In the genomic region with DNA sequence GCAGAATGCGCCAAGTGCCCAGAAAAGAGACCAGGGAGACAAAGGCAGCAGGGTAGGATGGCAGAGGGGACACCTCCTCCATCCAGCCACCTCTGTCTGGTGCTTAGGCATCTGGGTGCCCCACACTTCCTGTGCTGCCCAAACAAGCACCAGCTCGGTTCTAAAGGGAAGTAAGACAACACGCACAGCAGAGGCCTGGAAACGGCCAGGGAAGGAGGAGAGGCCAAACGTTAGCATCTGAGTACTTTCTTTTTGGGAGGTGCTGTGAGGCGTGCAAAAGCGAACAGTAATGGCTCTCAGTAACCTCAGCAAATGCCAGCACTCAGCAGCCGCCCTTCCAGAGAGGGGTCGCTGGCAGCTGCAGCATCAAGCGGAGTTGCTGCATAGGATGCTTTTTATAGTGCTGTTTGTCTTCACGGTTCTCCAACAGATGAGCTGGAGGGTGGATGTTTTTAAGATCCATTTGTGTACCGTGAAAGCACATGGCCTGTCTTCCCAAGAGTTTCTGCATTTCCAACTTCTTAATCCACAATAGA, we compare ENCODE assay signal across 8 cellular contexts.
DNase-seq lines count a peak whose midpoint lies in the region; ATAC-seq and TF ChIP-seq lines count a peak whose summit lies in the region.

No MANE protein-coding gene starts in this region.

- H3K27ac ChIP-seq in BLaER1: peak overlapping the region; percentile 90
- H3K27ac ChIP-seq in GM23248: peak overlapping the region; percentile 93
- no peak overlapping the region for H3K27ac ChIP-seq in brain microvascular endothelial cell
- no peak overlapping the region for H3K27ac ChIP-seq in testis

- H3K9me3 ChIP-seq in BLaER1: no peaks in the 10 kb centered on the region
- no peaks in the 10 kb centered on the region for H3K9me3 ChIP-seq in GM23248 (ENCODE audit: low read depth)
- no peaks in the 10 kb centered on the region for H3K9me3 ChIP-seq in mucosa of stomach (ENCODE audit: control insufficient read depth, low read length)
- H3K9me3 ChIP-seq in testis: no peaks in the 10 kb centered on the region

- peak; percentile 68 for DNase-seq in GM23248
- peak; percentile 36 for DNase-seq in activated CD8-positive, alpha-beta T cell treated with anti-CD3 and anti-CD28 coated beads, Interleukin-2, amount 10 ng/mL, durations not matched to agents 7 days and 5 days
- no peak for DNase-seq in brain microvascular endothelial cell
- no peak for DNase-seq in testis
- no peak for DNase-seq in foreskin melanocyte

- no peaks in the 10 kb centered on the region for H4K20me1 ChIP-seq in BLaER1
- no peaks in the 10 kb centered on the region for H4K20me1 ChIP-seq in GM23248 (ENCODE audit: insufficient read depth)

- no peak for TF ChIP-seq CTCF in brain microvascular endothelial cell (IDR thresholded peaks at IDR 0.05; ENCODE audit: low read depth, low read length, missing control alignments)
- TF ChIP-seq CTCF in testis (IDR thresholded peaks at IDR 0.05): no peak

- peaks cover 11% of the 10 kb centered on the region for H3F3A ChIP-seq in GM23248 (ENCODE audit: insufficient read depth)

- H3K9me2 ChIP-seq in GM23248 (ENCODE audit: insufficient read depth): no peaks in the 10 kb centered on the region

- peak overlapping the region; percentile 15 for H3K4me3 Mint-ChIP-seq in activated CD8-positive, alpha-beta T cell treated with anti-CD3 and anti-CD28 coated beads, Interleukin-2, amount 10 ng/mL, durations not matched to agents 7 days and 5 days

- no peak for TF ChIP-seq POLR2A in testis (IDR thresholded peaks at IDR 0.05)

- WGBS in GM23248 (ENCODE audit: low coverage in 1 of 2, low lambda C conversion rate in 2 of 2, missing lambda C conversion rate in 2 of 2), 2 experiments: 13 to 15% methylated on average over 12 of the region's 12 CpGs
- 61 to 67% methylated on average over 12 of the region's 12 CpGs for WGBS in testis, 2 donors

- H3K9me3 Mint-ChIP-seq in activated CD8-positive, alpha-beta T cell treated with anti-CD3 and anti-CD28 coated beads, Interleukin-2, amount 10 ng/mL, durations not matched to agents 7 days and 5 days (ENCODE audit: insufficient read depth): no peaks in the 10 kb centered on the region

- in situ Hi-C loops in GM23248 (cut with MboI) (no loop called here), brain microvascular endothelial cell (cut with HindIII; ENCODE audit: low pct_ligation_motif_present, low sequenced_read_pairs) (loop anchor here (25.0 kb wide), 1 partner anchor 524 kb away; no protein-coding TSS in a partner anchor)

- peaks cover 3% of the 10 kb centered on the region for H3K36me3 Mint-ChIP-seq in activated CD8-positive, alpha-beta T cell treated with anti-CD3 and anti-CD28 coated beads, Interleukin-2, amount 10 ng/mL, durations not matched to agents 7 days and 5 days (ENCODE audit: low read depth)

- H3K4me1 Mint-ChIP-seq in activated CD8-positive, alpha-beta T cell treated with anti-CD3 and anti-CD28 coated beads, Interleukin-2, amount 10 ng/mL, durations not matched to agents 7 days and 5 days (ENCODE audit: low read depth): peaks cover 45% of the 10 kb centered on the region

- H3K9ac ChIP-seq in BLaER1 (peak overlapping the region; percentile 72), GM23248 (peak overlapping the region; percentile 87), mucosa of stomach (ENCODE audit: low read length) (peak overlapping the region; percentile 64)

- ATAC-seq in activated CD8-positive, alpha-beta T cell treated with anti-CD3 and anti-CD28 coated beads, Interleukin-2, amount 10 ng/mL, durations not matched to agents 7 days and 5 days: peak; percentile 56
- no peak for ATAC-seq in GM21717 (IDR thresholded peaks at IDR 0.05; ENCODE audit: unreplicated experiment)

- no peaks in the 10 kb centered on the region for H3K27me3 ChIP-seq in BLaER1
- H3K27me3 ChIP-seq in GM23248 (replicated peaks; ENCODE audit: insufficient read depth): no peaks in the 10 kb centered on the region
- no peaks in the 10 kb centered on the region for H3K27me3 ChIP-seq in mucosa of stomach (ENCODE audit: control insufficient read depth, insufficient read depth, low read length)
- H3K27me3 ChIP-seq in brain microvascular endothelial cell (replicated peaks): no peaks in the 10 kb centered on the region
- no peaks in the 10 kb centered on the region for H3K27me3 ChIP-seq in testis

- intact Hi-C loops in testis (cut with DNase I; ENCODE audit: low total_unique reads): no loop called here

- H3K27ac Mint-ChIP-seq in activated CD8-positive, alpha-beta T cell treated with anti-CD3 and anti-CD28 coated beads, Interleukin-2, amount 10 ng/mL, durations not matched to agents 7 days and 5 days: peak overlapping the region; percentile 88

- no peaks in the 10 kb centered on the region for H3K36me3 ChIP-seq in BLaER1
- H3K36me3 ChIP-seq in GM23248 (ENCODE audit: low read depth): no peaks in the 10 kb centered on the region
- no peaks in the 10 kb centered on the region for H3K36me3 ChIP-seq in mucosa of stomach (ENCODE audit: control insufficient read depth, insufficient read depth, low read length)
- no peaks in the 10 kb centered on the region for H3K36me3 ChIP-seq in brain microvascular endothelial cell (replicated peaks)
- H3K36me3 ChIP-seq in testis (ENCODE audit: low read depth, missing control alignments): no peaks in the 10 kb centered on the region

- H3K79me2 ChIP-seq in GM23248 (ENCODE audit: insufficient read depth): no peaks in the 10 kb centered on the region

- H3K4me2 ChIP-seq in BLaER1: peak overlapping the region; percentile 94
- H3K4me2 ChIP-seq in GM23248 (ENCODE audit: unreplicated experiment): peak overlapping the region; percentile 88

- H3K4me1 ChIP-seq in BLaER1: peaks cover 78% of the 10 kb centered on the region
- peaks cover 22% of the 10 kb centered on the region for H3K4me1 ChIP-seq in GM23248 (ENCODE audit: insufficient read depth)
- H3K4me1 ChIP-seq in mucosa of stomach (ENCODE audit: control insufficient read depth, insufficient read depth, low read length): peaks cover 35% of the 10 kb centered on the region
- peaks cover 3% of the 10 kb centered on the region for H3K4me1 ChIP-seq in testis

- CTCF ChIA-PET in activated CD8-positive, alpha-beta T cell treated with anti-CD3 and anti-CD28 coated beads, Interleukin-2, amount 10 ng/mL, durations not matched to agents 7 days and 5 days (lab: Charles Lee): interaction anchor here (0.8 to 2.1 kb wide), 4 partner anchors 9 to 139 kb away, joined by 3 to 9 read pairs (median 4); no protein-coding TSS in a partner anchor

- peaks cover 16% of the 10 kb centered on the region for H3K27me3 Mint-ChIP-seq in activated CD8-positive, alpha-beta T cell treated with anti-CD3 and anti-CD28 coated beads, Interleukin-2, amount 10 ng/mL, durations not matched to agents 7 days and 5 days (ENCODE audit: low read depth)

- H3K4me3 ChIP-seq in BLaER1: peak overlapping the region; percentile 55
- H3K4me3 ChIP-seq in GM23248: peak overlapping the region; percentile 52
- peak overlapping the region; percentile 10 for H3K4me3 ChIP-seq in mucosa of stomach (ENCODE audit: low read length)
- no peak overlapping the region for H3K4me3 ChIP-seq in brain microvascular endothelial cell (ENCODE audit: low read depth, low read length)
- no peak overlapping the region for H3K4me3 ChIP-seq in testis

- H2AFZ ChIP-seq in GM23248: peak overlapping the region; percentile 73

- POLR2A ChIA-PET in activated CD8-positive, alpha-beta T cell treated with anti-CD3 and anti-CD28 coated beads, Interleukin-2, amount 10 ng/mL, durations not matched to agents 7 days and 5 days (lab: Charles Lee): no interaction called here

Comparison
In these comparisons a context has a peak if more than half of its experiments do, and no peak if none do; other contexts are left out.
1. H3K27ac ChIP-seq: peak in BLaER1 (single experiment) and GM23248 (single experiment); none in brain microvascular endothelial cell (single experiment) and testis (0 of 2).
2. H3K4me3 ChIP-seq: peak in BLaER1 (single experiment), GM23248 (single experiment) and mucosa of stomach (single experiment); none in brain microvascular endothelial cell (single experiment) and testis (0 of 2).
3. DNase-seq: peak in GM23248 (single experiment) and activated CD8-positive, alpha-beta T cell treated with anti-CD3 and anti-CD28 coated beads, Interleukin-2, amount 10 ng/mL, durations not matched to agents 7 days and 5 days (single experiment); none in brain microvascular endothelial cell (single experiment), testis (single experiment) and foreskin melanocyte (single experiment).
4. Peak in every context shown above with its lines, with median percentiles within 50 percentile points of each other: H3K9ac ChIP-seq.